ENCODE assay signal across 8 cellular contexts in genomic region chr2:54114936-54115283, GRCh38. TPM values are rescaled to one million over a fixed set of nuclear protein-coding genes. Genes with fewer than 3 reads are reported as not detected.
A peak's percentile ranks its signal among the peaks of the same experiment; 100 is the strongest.
DNase-seq lines count a peak whose midpoint lies in the region; ATAC-seq and TF ChIP-seq lines count a peak whose summit lies in the region.

No MANE protein-coding gene starts in this region.

- DNase-seq in CD14-positive monocyte (ENCODE audit: low spot score) (no peak), GM20000 (ENCODE audit: low spot score) (no peak), SW 1271 (lab: John Stamatoyannopoulos, UW) (no peak)
- no peak for DNase-seq in Jurkat, Clone E6-1 (ENCODE audit: low read depth, low spot score)

- peak overlapping the region; percentile 99 for H3K27ac ChIP-seq in cingulate gyrus (ENCODE audit: low read depth, low read length)
- H3K27ac ChIP-seq in neural cell (ENCODE audit: low read length): peak overlapping the region; percentile 97

- H3K79me2 ChIP-seq in neural cell (replicated peaks; ENCODE audit: insufficient read depth, low read length): no peaks in the 10 kb centered on the region

- H4K20me1 ChIP-seq in neural cell (ENCODE audit: insufficient read depth): no peaks in the 10 kb centered on the region

- TF ChIP-seq RAD21 in neural cell (conservative IDR thresholded peaks at IDR 0.05): no peak

- TF ChIP-seq CTCF in CD14-positive monocyte (IDR thresholded peaks at IDR 0.05): no peak
- TF ChIP-seq CTCF in neural cell (IDR thresholded peaks at IDR 0.05; ENCODE audit: poor library complexity, severe bottlenecking): no peak
- no peak for TF ChIP-seq CTCF in GM20000 (IDR thresholded peaks at IDR 0.05; ENCODE audit: extremely low read depth, missing control alignments)

- intact Hi-C loops in CD14-positive monocyte (cut with micrococcal nuclease): loop anchor here (5.0 to 10.0 kb wide), 4 partner anchors 143 to 1510 kb away; partner anchors contain the start of genes EML6 (in 2 of the 2) and PSME4 (in 2 of the 2)

- peak overlapping the region; percentile 90 to 97 for H3K4me3 Mint-ChIP-seq in CD14-positive monocyte

- peak overlapping the region; percentile 95 for H3K9ac ChIP-seq in neural cell (ENCODE audit: low read length)

- ATAC-seq in HG03442 (IDR thresholded peaks at IDR 0.05; ENCODE audit: unreplicated experiment) (no peak), GM19035 (IDR thresholded peaks at IDR 0.05; ENCODE audit: unreplicated experiment) (no peak)

- no peaks in the 10 kb centered on the region for H3K9me3 ChIP-seq in neural cell (ENCODE audit: low read length)

- peaks cover 9% of the 10 kb centered on the region for H3K4me1 Mint-ChIP-seq in CD14-positive monocyte

- peak overlapping the region; percentile 69 for H3K4me3 ChIP-seq in Jurkat, Clone E6-1 (ENCODE audit: low read length)
- H3K4me3 ChIP-seq in neural cell (ENCODE audit: low read length): peak overlapping the region; percentile 77

- no peaks in the 10 kb centered on the region for H3K36me3 ChIP-seq in neural cell (ENCODE audit: insufficient read depth, low read length)

- H3F3A ChIP-seq in neural cell (ENCODE audit: insufficient read depth, low read length, poor library complexity, severe bottlenecking): peaks cover 5% of the 10 kb centered on the region

- H3K27ac Mint-ChIP-seq in CD14-positive monocyte: peak overlapping the region; percentile 99 to 100 (median 100)

- no peak for TF ChIP-seq EP300 in neural cell (conservative IDR thresholded peaks at IDR 0.05; ENCODE audit: poor library complexity, severe bottlenecking)

- no peaks in the 10 kb centered on the region for H3K27me3 ChIP-seq in neural cell (ENCODE audit: insufficient read depth, low read depth, low read length)

- H3K9me3 Mint-ChIP-seq in CD14-positive monocyte: peaks cover 12 to 24% (median 15%) of the 10 kb centered on the region in 7 donors

- H3K36me3 Mint-ChIP-seq in CD14-positive monocyte: peaks cover 9 to 14% of the 10 kb centered on the region in 2 donors

- H3K9me2 ChIP-seq in neural cell (ENCODE audit: insufficient read depth, low read length): no peaks in the 10 kb centered on the region

- H3K4me2 ChIP-seq in neural cell (ENCODE audit: low read length): peak overlapping the region; percentile 59

- peak overlapping the region; percentile 94 for H2AFZ ChIP-seq in neural cell (ENCODE audit: low read depth, low read length)

- peaks cover 0 to 8% (median 5%) of the 10 kb centered on the region in 3 donors for H3K27me3 Mint-ChIP-seq in CD14-positive monocyte (ENCODE audit: low read depth in 3 of 3)

TF ChIP-seq in neural cell, 6 proteins besides CTCF, POLR2A, EP300 and RAD21:
- no peak for TF ChIP-seq TAF1 (IDR thresholded peaks at IDR 0.05; ENCODE audit: low read depth)
- TF ChIP-seq, protein P1, sequence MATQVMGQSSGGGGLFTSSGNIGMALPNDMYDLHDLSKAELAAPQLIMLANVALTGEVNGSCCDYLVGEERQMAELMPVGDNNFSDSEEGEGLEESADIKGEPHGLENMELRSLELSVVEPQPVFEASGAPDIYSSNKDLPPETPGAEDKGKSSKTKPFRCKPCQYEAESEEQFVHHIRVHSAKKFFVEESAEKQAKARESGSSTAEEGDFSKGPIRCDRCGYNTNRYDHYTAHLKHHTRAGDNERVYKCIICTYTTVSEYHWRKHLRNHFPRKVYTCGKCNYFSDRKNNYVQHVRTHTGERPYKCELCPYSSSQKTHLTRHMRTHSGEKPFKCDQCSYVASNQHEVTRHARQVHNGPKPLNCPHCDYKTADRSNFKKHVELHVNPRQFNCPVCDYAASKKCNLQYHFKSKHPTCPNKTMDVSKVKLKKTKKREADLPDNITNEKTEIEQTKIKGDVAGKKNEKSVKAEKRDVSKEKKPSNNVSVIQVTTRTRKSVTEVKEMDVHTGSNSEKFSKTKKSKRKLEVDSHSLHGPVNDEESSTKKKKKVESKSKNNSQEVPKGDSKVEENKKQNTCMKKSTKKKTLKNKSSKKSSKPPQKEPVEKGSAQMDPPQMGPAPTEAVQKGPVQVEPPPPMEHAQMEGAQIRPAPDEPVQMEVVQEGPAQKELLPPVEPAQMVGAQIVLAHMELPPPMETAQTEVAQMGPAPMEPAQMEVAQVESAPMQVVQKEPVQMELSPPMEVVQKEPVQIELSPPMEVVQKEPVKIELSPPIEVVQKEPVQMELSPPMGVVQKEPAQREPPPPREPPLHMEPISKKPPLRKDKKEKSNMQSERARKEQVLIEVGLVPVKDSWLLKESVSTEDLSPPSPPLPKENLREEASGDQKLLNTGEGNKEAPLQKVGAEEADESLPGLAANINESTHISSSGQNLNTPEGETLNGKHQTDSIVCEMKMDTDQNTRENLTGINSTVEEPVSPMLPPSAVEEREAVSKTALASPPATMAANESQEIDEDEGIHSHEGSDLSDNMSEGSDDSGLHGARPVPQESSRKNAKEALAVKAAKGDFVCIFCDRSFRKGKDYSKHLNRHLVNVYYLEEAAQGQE (IDR thresholded peaks at IDR 0.05; ENCODE audit: borderline replicate concordance): no peak
- no peak for TF ChIP-seq MXI1 (conservative IDR thresholded peaks at IDR 0.05; ENCODE audit: poor library complexity, severe bottlenecking)
- no peak for TF ChIP-seq SMC3 (conservative IDR thresholded peaks at IDR 0.05; ENCODE audit: poor library complexity)
- no peak for TF ChIP-seq POLR2AphosphoS5 (IDR thresholded peaks at IDR 0.05)

RNA-seq across cellular contexts. Expression of gene ACYP2, which starts 0.5 kb away (rescaled TPM):
- 10 to 100 TPM; 10.3 to 10.8 TPM for polyA plus RNA-seq in CD14-positive monocyte
- polyA plus RNA-seq in Jurkat, Clone E6-1 (2012; ENCODE audit: insufficient read depth, insufficient read length): 13.7 TPM
- polyA plus RNA-seq in neural cell: 42.9 and 48.2 TPM in 2 replicates
- 27.3 and 29.2 TPM in 2 replicates for polyA minus RNA-seq in neural cell
